In genomic region chr2:71611781-71612545, GRCh38 we compare ENCODE assay signal across 22 cellular contexts.
A peak's percentile ranks its signal among the peaks of the same experiment; 100 is the strongest.
DNase-seq lines count a peak whose midpoint lies in the region; ATAC-seq, FAIRE-seq and TF ChIP-seq lines count a peak whose summit lies in the region.
"Had no signal": no experiment of that assay in that cellular context is flagged by ENCODE, and none has a peak within 500 bp of the region (broad histone marks: within the 10 kb centered on the region; RNA-seq: fewer than 3 reads in every experiment).

No MANE protein-coding gene starts in this region.

- H3K36me3 Mint-ChIP-seq in activated T-cell treated with anti-CD3 and anti-CD28 coated beads, Interleukin-2, amount 50 U/mL, for 24 hours (ENCODE audit: low read depth): no peaks in the 10 kb centered on the region
- no peaks in the 10 kb centered on the region for H3K36me3 Mint-ChIP-seq in activated T-cell treated with anti-CD3 and anti-CD28 coated beads, Interleukin-2, amount 50 U/mL, for 72 hours (ENCODE audit: insufficient read depth in 2 of 2)
- no peaks in the 10 kb centered on the region for H3K36me3 Mint-ChIP-seq in activated CD4-positive, alpha-beta memory T cell treated with anti-CD3 and anti-CD28 coated beads for 36 hours
- H3K36me3 Mint-ChIP-seq: naive B cell had no signal

- H3K4me3 ChIP-seq in kidney (ENCODE audit: low read length in 2 of 2): no peak overlapping the region
- H3K4me3 ChIP-seq: BLaER1 treated with 17β-estradiol and CSF1 and Interleukin-3, amounts not matched to agents 10 nM and 100 nM; esophagus squamous epithelium; uterus had no signal

- H3K4me1 ChIP-seq in kidney (ENCODE audit: control insufficient read depth in 1 of 2, insufficient read depth in 1 of 2, low read depth in 1 of 2, low read length in 2 of 2): peaks cover 0 to 12% of the 10 kb centered on the region in 2 donors
- H3K4me1 ChIP-seq: uterus had no signal

- no peak overlapping the region for H3K4me3 Mint-ChIP-seq in activated T-cell treated with anti-CD3 and anti-CD28 coated beads, Interleukin-2, amount 50 U/mL, for 24 hours
- no peak overlapping the region for H3K4me3 Mint-ChIP-seq in activated T-cell treated with anti-CD3 and anti-CD28 coated beads, Interleukin-2, amount 50 U/mL, for 72 hours
- H3K4me3 Mint-ChIP-seq in activated CD4-positive, alpha-beta memory T cell treated with anti-CD3 and anti-CD28 coated beads for 36 hours: no peak overlapping the region
- H3K4me3 Mint-ChIP-seq: activated CD8-positive, alpha-beta T cell treated with anti-CD3 and anti-CD28 coated beads for 36 hours; activated T-helper 1 cell treated with anti-CD3 and anti-CD28 coated beads, Interleukin-12 subunit alpha, Interleukin-12 subunit beta, Interleukin-2, Interleukin-4 antibody, amounts not matched to agents 30 ng/mL and 10 ng/mL and 1 ng/mL, durations not matched to agents 14 hours and 24 hours and 36 hours; naive B cell had no signal

- H3K4me1 Mint-ChIP-seq in activated T-cell treated with anti-CD3 and anti-CD28 coated beads, Interleukin-2, amount 50 U/mL, for 24 hours (ENCODE audit: low read depth): no peaks in the 10 kb centered on the region
- no peaks in the 10 kb centered on the region for H3K4me1 Mint-ChIP-seq in activated T-cell treated with anti-CD3 and anti-CD28 coated beads, Interleukin-2, amount 50 U/mL, for 72 hours (ENCODE audit: low read depth)
- H3K4me1 Mint-ChIP-seq in activated CD4-positive, alpha-beta memory T cell treated with anti-CD3 and anti-CD28 coated beads for 36 hours (ENCODE audit: low read depth): no peaks in the 10 kb centered on the region
- H3K4me1 Mint-ChIP-seq: naive B cell had no signal

- TF ChIP-seq CTCF in kidney (IDR thresholded peaks at IDR 0.05; ENCODE audit: borderline replicate concordance, extremely low read depth, insufficient read depth): no peak

- H3K36me3 ChIP-seq in kidney (ENCODE audit: control insufficient read depth in 1 of 2, insufficient read depth in 2 of 2, low read length in 2 of 2): no peaks in the 10 kb centered on the region
- H3K36me3 ChIP-seq: esophagus squamous epithelium, uterus had no signal

- no peaks in the 10 kb centered on the region for H3K9me3 Mint-ChIP-seq in activated T-cell treated with anti-CD3 and anti-CD28 coated beads, Interleukin-2, amount 50 U/mL, for 24 hours
- H3K9me3 Mint-ChIP-seq in activated T-cell treated with anti-CD3 and anti-CD28 coated beads, Interleukin-2, amount 50 U/mL, for 72 hours: no peaks in the 10 kb centered on the region
- H3K9me3 Mint-ChIP-seq in activated CD4-positive, alpha-beta memory T cell treated with anti-CD3 and anti-CD28 coated beads for 36 hours: no peaks in the 10 kb centered on the region
- H3K9me3 Mint-ChIP-seq: activated CD8-positive, alpha-beta T cell treated with anti-CD3 and anti-CD28 coated beads for 36 hours; activated T-helper 1 cell treated with anti-CD3 and anti-CD28 coated beads, Interleukin-12 subunit alpha, Interleukin-12 subunit beta, Interleukin-2, Interleukin-4 antibody, amounts not matched to agents 30 ng/mL and 10 ng/mL and 1 ng/mL, durations not matched to agents 14 hours and 24 hours and 36 hours had no signal

- intact Hi-C loops in activated CD4-positive, alpha-beta memory T cell treated with anti-CD3 and anti-CD28 coated beads for 36 hours (cut with micrococcal nuclease): no loop called here
- intact Hi-C loops in kidney (cut with DNase I): no loop called here
- intact Hi-C loops in sciatic nerve (cut with DNase I): no loop called here

- H3K9me3 ChIP-seq in kidney (ENCODE audit: control insufficient read depth in 1 of 2, low read length in 2 of 2): no peaks in the 10 kb centered on the region
- H3K9me3 ChIP-seq: BLaER1 treated with 17β-estradiol and CSF1 and Interleukin-3, amounts not matched to agents 10 nM and 100 nM; esophagus squamous epithelium; uterus had no signal

- no peak for ATAC-seq in activated T-cell treated with anti-CD3 and anti-CD28 coated beads, Interleukin-2, amount 50 U/mL, for 72 hours (replicated peaks in 1 of 2)
- ATAC-seq in sciatic nerve (no peak), HG02852 (IDR thresholded peaks at IDR 0.05; ENCODE audit: unreplicated experiment) (no peak), GM21786 (IDR thresholded peaks at IDR 0.05; ENCODE audit: unreplicated experiment) (no peak)
- ATAC-seq: activated CD8-positive, alpha-beta T cell treated with anti-CD3 and anti-CD28 coated beads for 36 hours had no signal

- DNase-seq in activated T-cell treated with anti-CD3 and anti-CD28 coated beads, Interleukin-2, amount 50 U/mL, for 24 hours: peak; percentile 5
- no peak for DNase-seq in activated T-cell treated with anti-CD3 and anti-CD28 coated beads, Interleukin-2, amount 50 U/mL, for 72 hours
- DNase-seq in activated CD4-positive, alpha-beta memory T cell treated with anti-CD3 and anti-CD28 coated beads for 36 hours: peak; percentile 1
- DNase-seq in kidney: peak; percentile 41
- peak; percentile 37 for DNase-seq in sciatic nerve (ENCODE audit: low spot score)
- DNase-seq in COR-L47 (lab: John Stamatoyannopoulos, UW): no peak
- DNase-seq: activated CD8-positive, alpha-beta T cell treated with anti-CD3 and anti-CD28 coated beads for 36 hours; esophagus squamous epithelium; HCEC 1CT; naive B cell; NCI-H1436 treated with DMSO at 0.1 percent for 48 hours; NCI-H2171; NCI-H526 treated with DMSO at 0.1 percent for 48 hours; small intestine; stimulated activated CD4-positive, alpha-beta T cell treated with anti-CD3 and anti-CD28 coated beads, Interleukin-2, amount 100 ng/mL, for 48 hours had no signal

- CTCF ChIA-PET in activated CD4-positive, alpha-beta memory T cell treated with anti-CD3 and anti-CD28 coated beads for 36 hours (lab: Charles Lee): no interaction called here

- H3K9ac ChIP-seq in kidney (ENCODE audit: low read length in 2 of 2): no peak overlapping the region
- H3K9ac ChIP-seq: BLaER1 treated with 17β-estradiol and CSF1 and Interleukin-3, amounts not matched to agents 10 nM and 100 nM had no signal

- no peak for FAIRE-seq in kidney (lab: Jason Lieb, UNC)
- FAIRE-seq: bronchial epithelial cell, small intestine had no signal

- H3K27ac Mint-ChIP-seq in activated T-cell treated with anti-CD3 and anti-CD28 coated beads, Interleukin-2, amount 50 U/mL, for 24 hours: no peak overlapping the region
- no peak overlapping the region for H3K27ac Mint-ChIP-seq in activated T-cell treated with anti-CD3 and anti-CD28 coated beads, Interleukin-2, amount 50 U/mL, for 72 hours
- H3K27ac Mint-ChIP-seq in activated CD4-positive, alpha-beta memory T cell treated with anti-CD3 and anti-CD28 coated beads for 36 hours: no peak overlapping the region
- H3K27ac Mint-ChIP-seq: activated CD8-positive, alpha-beta T cell treated with anti-CD3 and anti-CD28 coated beads for 36 hours; activated T-helper 1 cell treated with anti-CD3 and anti-CD28 coated beads, Interleukin-12 subunit alpha, Interleukin-12 subunit beta, Interleukin-2, Interleukin-4 antibody, amounts not matched to agents 30 ng/mL and 10 ng/mL and 1 ng/mL, durations not matched to agents 14 hours and 24 hours and 36 hours; naive B cell; progenitor cell of endocrine pancreas had no signal

- POLR2A ChIA-PET in activated CD4-positive, alpha-beta memory T cell treated with anti-CD3 and anti-CD28 coated beads for 36 hours (lab: Charles Lee): no interaction called here

- H3K27me3 Mint-ChIP-seq in activated T-cell treated with anti-CD3 and anti-CD28 coated beads, Interleukin-2, amount 50 U/mL, for 24 hours: peaks cover 3% of the 10 kb centered on the region
- no peaks in the 10 kb centered on the region for H3K27me3 Mint-ChIP-seq in activated T-cell treated with anti-CD3 and anti-CD28 coated beads, Interleukin-2, amount 50 U/mL, for 72 hours (ENCODE audit: low read depth)
- H3K27me3 Mint-ChIP-seq in activated CD4-positive, alpha-beta memory T cell treated with anti-CD3 and anti-CD28 coated beads for 36 hours: peaks cover 3% of the 10 kb centered on the region

- H3K27ac ChIP-seq in kidney (ENCODE audit: low read depth in 2 of 2, low read length in 2 of 2): no peak overlapping the region
- H3K27ac ChIP-seq: BLaER1 treated with 17β-estradiol and CSF1 and Interleukin-3, amounts not matched to agents 10 nM and 100 nM; esophagus squamous epithelium; uterus had no signal

Comparison
In these comparisons a context has a peak if more than half of its experiments do, and no peak if none do; other contexts are left out.
1. DNase-seq: peak in activated T-cell treated with anti-CD3 and anti-CD28 coated beads, Interleukin-2, amount 50 U/mL, for 24 hours (single experiment), activated CD4-positive, alpha-beta memory T cell treated with anti-CD3 and anti-CD28 coated beads for 36 hours (single experiment), kidney (single experiment) and sciatic nerve (single experiment); none in activated T-cell treated with anti-CD3 and anti-CD28 coated beads, Interleukin-2, amount 50 U/mL, for 72 hours (0 of 2) and COR-L47 (single experiment).